Comparison of ENCODE assay signal across 1 cellular context in genomic region chr20:43909720-43910119, GRCh38.
TF ChIP-seq lines count a peak whose summit lies in the region.

No MANE protein-coding gene starts in this region.

TF ChIP-seq in GM12878, 131 proteins besides CTCF, POLR2A, EP300 and RAD21 (continued from another document):
- TF ChIP-seq ZBTB40 (IDR thresholded peaks at IDR 0.05; ENCODE audit: borderline replicate concordance): no peak
- TF ChIP-seq ZNF592 (IDR thresholded peaks at IDR 0.05): no peak
- no peak for TF ChIP-seq TBL1XR1 (IDR thresholded peaks at IDR 0.05; ENCODE audit: low read depth, low read length)
- TF ChIP-seq BHLHE40 (IDR thresholded peaks at IDR 0.05; ENCODE audit: borderline replicate concordance in 1 of 2, low read depth in 2 of 2, low read length in 1 of 2): peak; percentile 45 to 49; a peak in 1 of 4 replicates
- TF ChIP-seq IKZF1 (conservative IDR thresholded peaks at IDR 0.05): peak; percentile 54
- peak; percentile 29; the same call in 1 of the 2 replicates for TF ChIP-seq JUNB (IDR thresholded peaks at IDR 0.05)
- TF ChIP-seq RELA (IDR thresholded peaks at IDR 0.05; ENCODE audit: borderline replicate concordance, partially characterized antibody): no peak
- TF ChIP-seq ATF3 (IDR thresholded peaks at IDR 0.05; ENCODE audit: borderline replicate concordance, extremely low read depth, low read depth, low read length): no peak
- TF ChIP-seq NRF1 (conservative IDR thresholded peaks at IDR 0.05; ENCODE audit: low read depth, low read length): no peak
- no peak for TF ChIP-seq E4F1 (IDR thresholded peaks at IDR 0.05; ENCODE audit: borderline replicate concordance, partially characterized antibody)
- TF ChIP-seq SMAD5 (IDR thresholded peaks at IDR 0.05; ENCODE audit: low read depth): no peak
- no peak for TF ChIP-seq ZZZ3 (IDR thresholded peaks at IDR 0.05; ENCODE audit: control insufficient read depth, insufficient read length, low read depth)
- TF ChIP-seq IKZF2 (IDR thresholded peaks at IDR 0.05): peak; percentile 58 to 70
- TF ChIP-seq ZBED1 (IDR thresholded peaks at IDR 0.05; ENCODE audit: borderline replicate concordance): no peak
- TF ChIP-seq NFIC (IDR thresholded peaks at IDR 0.05; ENCODE audit: low read depth, low read length): peak; percentile 53
